26 cellular contexts compared by ENCODE assay signal in genomic region chr14:68463299-68463698, GRCh38.
"Had no signal": no experiment of that assay in that cellular context is flagged by ENCODE, and none has a peak within 500 bp of the region (broad histone marks: within the 10 kb centered on the region; RNA-seq: fewer than 3 reads in every experiment).

No MANE protein-coding gene starts in this region.

- H3K9me3 ChIP-seq: colonic mucosa, esophagus muscularis mucosa, gastroesophageal sphincter, heart left ventricle, left lung, prostate gland, sigmoid colon, spleen, thoracic aorta, tibial nerve, upper lobe of left lung had no signal

- H3K36me3 ChIP-seq: colonic mucosa, esophagus muscularis mucosa, gastroesophageal sphincter, heart left ventricle, left lung, prostate gland, sigmoid colon, spleen, thoracic aorta, tibial nerve, upper lobe of left lung had no signal

- H3K27me3 ChIP-seq: colonic mucosa, esophagus muscularis mucosa, foreskin keratinocyte, gastroesophageal sphincter, heart left ventricle, left lung, sigmoid colon, spleen, tibial nerve, upper lobe of left lung had no signal

- ATAC-seq: foreskin keratinocyte; gastroesophageal sphincter; heart left ventricle; left cardiac atrium; left lung; naive thymus-derived CD4-positive, alpha-beta T cell; right cardiac atrium; stimulated activated memory B cell treated with anti-CD40 and anti-IgM and Interleukin-4, amounts not matched to agents 10 μg/mL and 1 μg/mL and 100 μg/mL, for 72 hours; stimulated activated naive CD8-positive, alpha-beta T cell treated with anti-CD3 and anti-CD28 coated beads, Interleukin-15, Interleukin-2, amounts not matched to agents 100 U/mL and 50 U/mL, for 24 hours had no signal

- H3K27ac ChIP-seq: colonic mucosa, esophagus muscularis mucosa, foreskin keratinocyte, gastroesophageal sphincter, heart left ventricle, left lung, prostate gland, sigmoid colon, spleen, thoracic aorta, tibial nerve, upper lobe of left lung had no signal

- DNase-seq: colonic mucosa; effector CD8-positive, alpha-beta T cell; endodermal cell; heart left ventricle; hippocampal formation; left cardiac atrium; left lung; mesendoderm; midbrain; naive thymus-derived CD4-positive, alpha-beta T cell; nephron progenitor cell; nucleus accumbens; right cardiac atrium; sigmoid colon; spleen; stimulated activated CD4-positive, alpha-beta T cell treated with anti-CD3 and anti-CD28 coated beads, Interleukin-4, amount 100 ng/mL, for 4 hours; stimulated activated naive CD8-positive, alpha-beta T cell treated with anti-CD3 and anti-CD28 coated beads, Interleukin-15, Interleukin-2, amounts not matched to agents 100 U/mL and 50 U/mL, for 24 hours; substantia nigra; upper lobe of left lung had no signal

- H3K4me1 ChIP-seq: prostate gland had no signal

- H3K4me3 ChIP-seq: colonic mucosa, esophagus muscularis mucosa, gastroesophageal sphincter, heart left ventricle, left lung, prostate gland, sigmoid colon, spleen, thoracic aorta, tibial nerve, upper lobe of left lung had no signal
